1 cellular context compared by ENCODE assay signal in genomic region chr4:15868816-15869413, GRCh38.
TF ChIP-seq lines count a peak whose summit lies in the region.

No MANE protein-coding gene starts in this region.

TF ChIP-seq in GM12878, 131 proteins besides CTCF, POLR2A, EP300 and RAD21 (continued from another document):
- TF ChIP-seq SKIL (IDR thresholded peaks at IDR 0.05; ENCODE audit: low read depth, poor library complexity, severe bottlenecking): peak; percentile 44
- TF ChIP-seq MEF2B (IDR thresholded peaks at IDR 0.05; ENCODE audit: partially characterized antibody, poor library complexity, severe bottlenecking): peak; percentile 12
- peak; percentile 34; the same call in 1 of the 2 replicates for TF ChIP-seq PKNOX1 (IDR thresholded peaks at IDR 0.05)
- TF ChIP-seq NFIC (IDR thresholded peaks at IDR 0.05; ENCODE audit: low read depth, low read length): 0 out of 2 replicates have a peak, but pooled peaks have one; percentile 22
- TF ChIP-seq RELB (IDR thresholded peaks at IDR 0.05; ENCODE audit: low read depth): peak; percentile 97
- peak; percentile 34 to 68; a peak in 2 of 4 replicates for TF ChIP-seq IKZF2 (IDR thresholded peaks at IDR 0.05)
- TF ChIP-seq DPF2 (IDR thresholded peaks at IDR 0.05): 0 out of 2 replicates have a peak, but pooled peaks have one; percentile 37
- no peak for TF ChIP-seq PML (IDR thresholded peaks at IDR 0.05; ENCODE audit: low read length)
- peak; percentile 78 for TF ChIP-seq RELA (IDR thresholded peaks at IDR 0.05; ENCODE audit: borderline replicate concordance, partially characterized antibody)
